ENCODE assay signal across 17 cellular contexts in the genomic region with DNA sequence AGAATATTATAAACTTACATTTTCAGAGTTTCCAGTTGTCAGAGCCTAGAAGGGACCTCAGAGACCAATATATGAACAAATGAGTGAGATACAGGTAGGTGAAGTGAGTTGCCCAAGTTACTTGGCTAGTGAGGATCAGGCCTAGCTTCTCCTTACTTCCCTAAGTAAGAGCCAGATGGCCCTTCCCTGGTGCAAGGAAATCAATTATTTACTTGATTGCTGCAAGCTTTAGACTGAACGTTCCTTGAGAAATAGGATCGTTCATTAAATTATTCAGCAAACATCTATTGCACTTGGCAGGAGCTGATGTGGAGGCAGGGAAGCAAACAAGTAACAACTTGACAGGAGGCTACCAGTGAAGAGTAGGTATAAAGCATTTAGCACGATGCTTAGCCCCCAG.
DNase-seq lines count a peak whose midpoint lies in the region; ATAC-seq, FAIRE-seq and TF ChIP-seq lines count a peak whose summit lies in the region.
"Had no signal": no experiment of that assay in that cellular context is flagged by ENCODE, and none has a peak within 500 bp of the region (broad histone marks: within the 10 kb centered on the region; RNA-seq: fewer than 3 reads in every experiment).

No MANE protein-coding gene starts in this region.

- no peak for TF ChIP-seq CTCF in C4-2B (conservative IDR thresholded peaks at IDR 0.05)
- no peak for TF ChIP-seq CTCF in astrocyte (IDR thresholded peaks at IDR 0.05; ENCODE audit: insufficient read depth, low read depth, low read length)
- no peak for TF ChIP-seq CTCF in prostate gland (IDR thresholded peaks at IDR 0.05)

- H3K4me3 Mint-ChIP-seq in astrocyte (ENCODE audit: unreplicated experiment): no peak overlapping the region
- H3K4me3 Mint-ChIP-seq: CD4-positive, CD25-positive, alpha-beta regulatory T cell had no signal

- H3K4me3 ChIP-seq in astrocyte (ENCODE audit: insufficient read depth, low read depth, low read length) (no peak overlapping the region), prostate gland (no peak overlapping the region)
- H3K4me3 ChIP-seq: BLaER1, GM23248 had no signal

- H3K27me3 ChIP-seq in astrocyte (ENCODE audit: insufficient read depth, low read length): no peaks in the 10 kb centered on the region
- H3K27me3 ChIP-seq in prostate gland (replicated peaks; ENCODE audit: insufficient read depth): no peaks in the 10 kb centered on the region
- H3K27me3 ChIP-seq: BLaER1 had no signal

- H3K4me1 ChIP-seq in astrocyte (ENCODE audit: insufficient read depth, low read length) (no peaks in the 10 kb centered on the region), prostate gland (replicated peaks) (no peaks in the 10 kb centered on the region)
- H3K4me1 ChIP-seq: BLaER1 had no signal

- peak overlapping the region; percentile 73 for H3K27ac ChIP-seq in C4-2B
- no peak overlapping the region for H3K27ac ChIP-seq in astrocyte (ENCODE audit: low read depth, low read length)
- no peak overlapping the region for H3K27ac ChIP-seq in prostate gland
- H3K27ac ChIP-seq: BLaER1, GM23248 had no signal

- H3K27me3 Mint-ChIP-seq in astrocyte (ENCODE audit: low read depth, unreplicated experiment): no peaks in the 10 kb centered on the region

- no peak overlapping the region for H3K4me2 ChIP-seq in astrocyte (ENCODE audit: low read length)
- H3K4me2 ChIP-seq: BLaER1 had no signal

- no peak overlapping the region for H3K9ac ChIP-seq in astrocyte (ENCODE audit: low read length)
- H3K9ac ChIP-seq: BLaER1, GM23248 had no signal

- peaks cover 2% of the 10 kb centered on the region for H3K9me3 Mint-ChIP-seq in astrocyte (ENCODE audit: unreplicated experiment)

- H4K20me1 ChIP-seq in astrocyte (ENCODE audit: insufficient read depth, low read length): no peaks in the 10 kb centered on the region
- H4K20me1 ChIP-seq: BLaER1 had no signal

- no peak for DNase-seq in astrocyte (ENCODE audit: low read depth)
- DNase-seq in left colon: no peak
- DNase-seq in prostate gland (ENCODE audit: low spot score): peak; percentile 18
- no peak for DNase-seq in putamen (ENCODE audit: low spot score)
- no peak for DNase-seq in left cardiac atrium
- DNase-seq in stimulated activated naive CD8-positive, alpha-beta T cell treated with anti-CD3 and anti-CD28 coated beads, Interleukin-15, Interleukin-2, amounts not matched to agents 100 U/mL and 50 U/mL, for 24 hours: no peak
- DNase-seq in SIG-M5 treated with dmso at 0.1 percent for 504 hours (lab: John Stamatoyannopoulos, UW; ENCODE audit: unreplicated experiment): no peak
- DNase-seq: 8988T; AML-193; CD4-positive, CD25-positive, alpha-beta regulatory T cell; DMS53; GF-D8; GM23248 had no signal

- ATAC-seq in left colon (peak; percentile 65), left cardiac atrium (no peak)
- ATAC-seq in stimulated activated naive CD8-positive, alpha-beta T cell treated with anti-CD3 and anti-CD28 coated beads, Interleukin-15, Interleukin-2, amounts not matched to agents 100 U/mL and 50 U/mL, for 24 hours: no peak
- ATAC-seq: HCT116 had no signal

- no peaks in the 10 kb centered on the region for H3K4me1 Mint-ChIP-seq in astrocyte (ENCODE audit: low read depth, unreplicated experiment)
- H3K4me1 Mint-ChIP-seq: CD4-positive, CD25-positive, alpha-beta regulatory T cell had no signal

- H3K36me3 Mint-ChIP-seq in astrocyte (ENCODE audit: low read depth, unreplicated experiment): no peaks in the 10 kb centered on the region
- H3K36me3 Mint-ChIP-seq: CD4-positive, CD25-positive, alpha-beta regulatory T cell had no signal

- H2AFZ ChIP-seq in astrocyte (ENCODE audit: low read depth, low read length): no peak overlapping the region
- H2AFZ ChIP-seq: GM23248 had no signal

- FAIRE-seq in astrocyte (lab: Jason Lieb, UNC): peak; percentile 34
- FAIRE-seq: H54 had no signal

- no peaks in the 10 kb centered on the region for H3K79me2 ChIP-seq in astrocyte (ENCODE audit: insufficient read depth, low read length)

- WGBS in prostate gland: 47% methylated on average over 3 of the region's 3 CpGs

- TF ChIP-seq POLR2A in prostate gland (IDR thresholded peaks at IDR 0.05): no peak

- H3K36me3 ChIP-seq in astrocyte (ENCODE audit: insufficient read depth, low read length) (no peaks in the 10 kb centered on the region), prostate gland (no peaks in the 10 kb centered on the region)
- H3K36me3 ChIP-seq: BLaER1 had no signal

- H3K9me3 ChIP-seq in astrocyte (ENCODE audit: insufficient read depth, low read depth, low read length): no peaks in the 10 kb centered on the region
- no peaks in the 10 kb centered on the region for H3K9me3 ChIP-seq in prostate gland
- H3K9me3 ChIP-seq: BLaER1 had no signal

- H3K27ac Mint-ChIP-seq in astrocyte (ENCODE audit: unreplicated experiment): no peak overlapping the region
- H3K27ac Mint-ChIP-seq: CD4-positive, CD25-positive, alpha-beta regulatory T cell had no signal

- intact Hi-C loops in left colon (cut with DNase I, micrococcal nuclease) (no loop called here), prostate gland (cut with DNase I) (no loop called here), left cardiac atrium (cut with DNase I) (no loop called here)
